8 cellular contexts compared by ENCODE assay signal in genomic region chr4:76301068-76301774, GRCh38. TPM values are rescaled to one million over a fixed set of nuclear protein-coding genes. Genes with fewer than 3 reads are reported as not detected.
DNase-seq lines count a peak whose midpoint lies in the region; ATAC-seq and TF ChIP-seq lines count a peak whose summit lies in the region.

No MANE protein-coding gene starts in this region.

- POLR2A ChIA-PET in CD4-positive, alpha-beta T cell (lab: Charles Lee) = no interaction called here
- POLR2A ChIA-PET in CD8-positive, alpha-beta T cell (lab: Charles Lee) = interaction anchor here (1.0 kb wide), 1 partner anchor 88 kb away, joined by 3 read pairs; the partner anchor contains the start of gene SCARB2

- H3K4me3 Mint-ChIP-seq in CD4-positive, alpha-beta T cell = no peak overlapping the region
- no peak overlapping the region for H3K4me3 Mint-ChIP-seq in CD8-positive, alpha-beta T cell

- in situ Hi-C loops in brain microvascular endothelial cell (cut with HindIII; ENCODE audit: low pct_ligation_motif_present, low sequenced_read_pairs) = no loop called here

- H3K4me1 Mint-ChIP-seq in CD4-positive, alpha-beta T cell (ENCODE audit: low read depth) = peaks cover 19% of the 10 kb centered on the region
- H3K4me1 Mint-ChIP-seq in CD8-positive, alpha-beta T cell (ENCODE audit: low read depth) = peaks cover 24% of the 10 kb centered on the region

- H3K9me3 Mint-ChIP-seq in CD4-positive, alpha-beta T cell = peaks cover 17% of the 10 kb centered on the region
- H3K9me3 Mint-ChIP-seq in CD8-positive, alpha-beta T cell = peaks cover 16% of the 10 kb centered on the region

- no peak overlapping the region for H3K27ac Mint-ChIP-seq in CD4-positive, alpha-beta T cell
- H3K27ac Mint-ChIP-seq in CD8-positive, alpha-beta T cell = no peak overlapping the region

- H3K36me3 ChIP-seq in brain microvascular endothelial cell (replicated peaks) (no peaks in the 10 kb centered on the region), mucosa of descending colon (ENCODE audit: low read depth) (no peaks in the 10 kb centered on the region)
- no peaks in the 10 kb centered on the region for H3K36me3 ChIP-seq in CD8-positive, alpha-beta T cell (ENCODE audit: insufficient read depth, low read length)

- ATAC-seq in GM18870 (IDR thresholded peaks at IDR 0.05; ENCODE audit: unreplicated experiment) (peak; percentile 99), HG03039 (IDR thresholded peaks at IDR 0.05; ENCODE audit: unreplicated experiment) (peak; percentile 98), mucosa of descending colon (peak; percentile 55)
- no peak for ATAC-seq in CD4-positive, alpha-beta T cell (ENCODE audit: poor library complexity)
- ATAC-seq in CD8-positive, alpha-beta T cell = no peak

- no peak overlapping the region for H3K27ac ChIP-seq in brain microvascular endothelial cell
- H3K27ac ChIP-seq in CD4-positive, alpha-beta T cell (ENCODE audit: low read depth, low read length) = no peak overlapping the region
- no peak overlapping the region for H3K27ac ChIP-seq in CD8-positive, alpha-beta T cell (ENCODE audit: low read depth, low read length)

- TF ChIP-seq CTCF in brain microvascular endothelial cell (IDR thresholded peaks at IDR 0.05; ENCODE audit: low read depth, low read length, missing control alignments) (no peak), mucosa of descending colon (IDR thresholded peaks at IDR 0.05) (no peak)
- no peak for TF ChIP-seq CTCF in CD4-positive, alpha-beta T cell (IDR thresholded peaks at IDR 0.05)
- no peak for TF ChIP-seq CTCF in CD8-positive, alpha-beta T cell (IDR thresholded peaks at IDR 0.05)

- H3K27me3 ChIP-seq in brain microvascular endothelial cell (replicated peaks) = no peaks in the 10 kb centered on the region
- no peaks in the 10 kb centered on the region for H3K27me3 ChIP-seq in CD4-positive, alpha-beta T cell (ENCODE audit: control insufficient read depth, insufficient read depth, low read length)
- no peaks in the 10 kb centered on the region for H3K27me3 ChIP-seq in CD8-positive, alpha-beta T cell (ENCODE audit: insufficient read depth, low read length)

- peaks cover 20% of the 10 kb centered on the region for H3K4me1 ChIP-seq in mucosa of descending colon (ENCODE audit: low read depth)
- H3K4me1 ChIP-seq in CD8-positive, alpha-beta T cell (ENCODE audit: insufficient read depth, low read length) = peaks cover 19% of the 10 kb centered on the region

- CTCF ChIA-PET in CD4-positive, alpha-beta T cell (lab: Charles Lee) = no interaction called here
- CTCF ChIA-PET in CD8-positive, alpha-beta T cell (lab: Charles Lee) = no interaction called here

- H3K9me3 ChIP-seq in mucosa of descending colon = peaks cover 2% of the 10 kb centered on the region
- H3K9me3 ChIP-seq in CD4-positive, alpha-beta T cell (ENCODE audit: control insufficient read depth, low read length) = peaks cover 11% of the 10 kb centered on the region
- H3K9me3 ChIP-seq in CD8-positive, alpha-beta T cell (ENCODE audit: low read length) = no peaks in the 10 kb centered on the region

- H3K36me3 Mint-ChIP-seq in CD4-positive, alpha-beta T cell (ENCODE audit: low read depth) = no peaks in the 10 kb centered on the region
- H3K36me3 Mint-ChIP-seq in CD8-positive, alpha-beta T cell = peaks cover 3% of the 10 kb centered on the region

- intact Hi-C loops in mucosa of descending colon (cut with DNase I, micrococcal nuclease) = loop anchor here in 1 of 2 donors (10.0 kb wide), 1 partner anchor 106 kb away; no protein-coding TSS in a partner anchor
- intact Hi-C loops in CD4-positive, alpha-beta T cell (cut with DNase I, micrococcal nuclease) = no loop called here
- intact Hi-C loops in CD8-positive, alpha-beta T cell (cut with DNase I, micrococcal nuclease) = no loop called here

- H3K27me3 Mint-ChIP-seq in CD4-positive, alpha-beta T cell = peaks cover 18% of the 10 kb centered on the region
- H3K27me3 Mint-ChIP-seq in CD8-positive, alpha-beta T cell (ENCODE audit: low read depth) = peaks cover 4% of the 10 kb centered on the region

- no peak overlapping the region for H3K4me3 ChIP-seq in brain microvascular endothelial cell (ENCODE audit: low read depth, low read length)
- H3K4me3 ChIP-seq in mucosa of descending colon = no peak overlapping the region
- H3K4me3 ChIP-seq in CD8-positive, alpha-beta T cell (ENCODE audit: low read depth, low read length) = no peak overlapping the region

- DNase-seq in CD1c-positive myeloid dendritic cell (ENCODE audit: extremely low spot score) = peak; percentile 53
- DNase-seq in NCI-H510A (lab: John Stamatoyannopoulos, UW) = peak; percentile 55
- peak; percentile 67 for DNase-seq in brain microvascular endothelial cell
- peak in 1 of 3 donors; percentile 20 for DNase-seq in mucosa of descending colon
- no peak for DNase-seq in CD4-positive, alpha-beta T cell
- no peak for DNase-seq in CD8-positive, alpha-beta T cell

RNA-seq across cellular contexts. Expression of gene STBD1, which starts 5.3 kb away (rescaled TPM):
- total RNA-seq in mucosa of descending colon = 10 to 100 TPM; 11.9 to 34.3 (median 19.7) TPM
- total RNA-seq in CD4-positive, alpha-beta T cell = under 1 TPM in 1 of 2 experiments, not detected in 1; 0.11 TPM
- not detected for total RNA-seq in CD8-positive, alpha-beta T cell

RNA-seq across cellular contexts. Expression of gene FAM47E, which starts 49.7 kb away (rescaled TPM):
- total RNA-seq in mucosa of descending colon = 1 to 10 TPM; 3.3 to 9.8 (median 6.1) TPM
- total RNA-seq in CD4-positive, alpha-beta T cell = under 1 TPM; 0.34 to 0.74 TPM
- under 1 TPM; 0.19 to 0.44 TPM for total RNA-seq in CD8-positive, alpha-beta T cell

Comparison
In these comparisons a context has a peak if more than half of its experiments do, and no peak if none do; other contexts are left out.
1. DNase-seq: peak in CD1c-positive myeloid dendritic cell (single experiment), NCI-H510A (single experiment) and brain microvascular endothelial cell (single experiment); none in CD4-positive, alpha-beta T cell (0 of 10) and CD8-positive, alpha-beta T cell (0 of 7).
2. ATAC-seq: peak in GM18870 (single experiment), HG03039 (single experiment) and mucosa of descending colon (single experiment); none in CD4-positive, alpha-beta T cell (single experiment) and CD8-positive, alpha-beta T cell (single experiment).
3. RNA of gene STBD1, which starts 5.3 kb away (total RNA-seq): 11.9 to 34.3 TPM in mucosa of descending colon; 0.11 TPM in CD4-positive, alpha-beta T cell and not detected in CD8-positive, alpha-beta T cell; every median in the first group is over 10 times any median in the second.